In the genomic region with DNA sequence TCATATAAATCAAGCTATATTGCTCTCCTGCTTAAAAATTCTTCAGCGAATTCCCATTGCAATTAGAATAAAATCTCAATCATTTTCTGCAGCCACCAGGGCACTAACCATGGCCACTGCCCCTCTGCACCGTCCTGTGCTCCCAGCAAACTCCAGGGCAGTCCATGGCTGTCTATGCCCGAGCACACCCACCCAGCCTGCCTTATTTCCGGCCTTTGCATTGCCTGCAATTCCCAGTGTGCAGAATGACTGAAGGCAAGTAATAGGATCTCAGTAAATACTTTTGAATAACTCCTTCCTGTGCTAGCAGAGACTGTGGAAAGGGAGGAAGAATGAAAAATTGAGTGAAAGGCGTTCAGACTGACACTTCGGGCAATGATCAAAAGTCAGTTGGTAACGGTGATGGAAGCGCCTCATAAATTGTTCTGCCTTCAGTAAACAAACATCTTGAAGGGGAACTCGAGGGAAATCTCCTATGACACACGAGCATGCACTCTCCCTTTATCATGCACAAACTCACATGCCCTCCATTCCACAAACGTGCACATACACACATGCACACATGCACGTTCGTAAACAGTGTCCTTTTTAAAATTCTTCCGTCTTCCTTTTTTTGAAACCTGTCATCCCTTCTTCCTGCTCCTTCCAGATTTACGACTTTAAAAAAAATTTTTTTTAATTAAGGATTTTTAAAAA, we compare ENCODE assay signal across 20 cellular contexts.
"Had no signal": no experiment of that assay in that cellular context is flagged by ENCODE, and none has a peak within 500 bp of the region (broad histone marks: within the 10 kb centered on the region; RNA-seq: fewer than 3 reads in every experiment).

No MANE protein-coding gene starts in this region.

- H3K27ac Mint-ChIP-seq: stimulated activated memory B cell treated with anti-CD40 and anti-IgM and Interleukin-4, amounts not matched to agents 10 μg/mL and 1 μg/mL and 100 μg/mL, for 72 hours; stimulated activated naive CD8-positive, alpha-beta T cell treated with anti-CD3 and anti-CD28 coated beads, Interleukin-15, Interleukin-2, amounts not matched to agents 100 ng/mL and 50 ng/mL, for 24 hours had no signal

- H3K9me3 Mint-ChIP-seq: stimulated activated naive CD8-positive, alpha-beta T cell treated with anti-CD3 and anti-CD28 coated beads, Interleukin-15, Interleukin-2, amounts not matched to agents 100 ng/mL and 50 ng/mL, for 24 hours had no signal

- H3K27ac ChIP-seq: dorsolateral prefrontal cortex, hepatocyte, neutrophil, spleen, tibial artery had no signal

- H3K27me3 ChIP-seq: hepatocyte had no signal

- H3K36me3 ChIP-seq: neutrophil, spleen, tibial artery had no signal

- H3K4me3 ChIP-seq: dorsolateral prefrontal cortex, hepatocyte, spleen, tibial artery had no signal

- DNase-seq: cortex of kidney; dorsolateral prefrontal cortex; effector CD8-positive, alpha-beta T cell; foreskin melanocyte; head of caudate nucleus; kidney; left colon; mesendoderm; naive thymus-derived CD4-positive, alpha-beta T cell; posterior cingulate gyrus; spleen; stimulated activated CD4-positive, alpha-beta T cell treated with anti-CD3 and anti-CD28 coated beads, Interleukin-15, amount 100 ng/mL, for 24 hours; stimulated activated CD4-positive, alpha-beta T cell treated with anti-CD3 and anti-CD28 coated beads, Interleukin-1b, Interleukin-23, amount 100 ng/mL, for 48 hours; stimulated activated CD4-positive, alpha-beta T cell treated with anti-CD3 and anti-CD28 coated beads, Interleukin-4, amount 100 ng/mL, for 24 hours; tibial artery had no signal

- H3K4me2 ChIP-seq: hepatocyte had no signal

- H3K4me3 Mint-ChIP-seq: naive thymus-derived CD4-positive, alpha-beta T cell; stimulated activated memory B cell treated with anti-CD40 and anti-IgM and Interleukin-4, amounts not matched to agents 10 μg/mL and 1 μg/mL and 100 μg/mL, for 72 hours; stimulated activated naive CD8-positive, alpha-beta T cell treated with anti-CD3 and anti-CD28 coated beads, Interleukin-15, Interleukin-2, amounts not matched to agents 100 ng/mL and 50 ng/mL, for 24 hours had no signal

- H3K9me3 ChIP-seq: neutrophil, tibial artery had no signal

- ATAC-seq: left colon; naive thymus-derived CD4-positive, alpha-beta T cell; sciatic nerve; stimulated activated memory B cell treated with anti-CD40 and anti-IgM and Interleukin-4, amounts not matched to agents 10 μg/mL and 1 μg/mL and 100 μg/mL, for 72 hours had no signal

- H3K79me2 ChIP-seq: hepatocyte had no signal

- H3K4me1 Mint-ChIP-seq: naive thymus-derived CD4-positive, alpha-beta T cell; stimulated activated memory B cell treated with anti-CD40 and anti-IgM and Interleukin-4, amounts not matched to agents 10 μg/mL and 1 μg/mL and 100 μg/mL, for 72 hours had no signal

- H3K36me3 Mint-ChIP-seq: stimulated activated memory B cell treated with anti-CD40 and anti-IgM and Interleukin-4, amounts not matched to agents 10 μg/mL and 1 μg/mL and 100 μg/mL, for 72 hours had no signal

- H3K4me1 ChIP-seq: spleen, tibial artery had no signal

- H2AFZ ChIP-seq: hepatocyte had no signal
